ENCODE assay signal across 26 cellular contexts in genomic region chr14:77475432-77476115, GRCh38. TPM values are rescaled to one million over a fixed set of nuclear protein-coding genes. Genes with fewer than 3 reads are reported as not detected.
DNase-seq lines count a peak whose midpoint lies in the region; ATAC-seq and TF ChIP-seq lines count a peak whose summit lies in the region.
"Had no signal": no experiment of that assay in that cellular context is flagged by ENCODE, and none has a peak within 500 bp of the region (broad histone marks: within the 10 kb centered on the region; RNA-seq: fewer than 3 reads in every experiment).

No MANE protein-coding gene starts in this region.

- peaks cover 19% of the 10 kb centered on the region for H3K27me3 ChIP-seq in IMR-90 (ENCODE audit: control insufficient read depth, insufficient read depth, low read length)
- no peaks in the 10 kb centered on the region for H3K27me3 ChIP-seq in aorta (ENCODE audit: control insufficient read depth in 1 of 2, insufficient read depth in 2 of 2, low read length in 1 of 2)
- H3K27me3 ChIP-seq: BLaER1 treated with 17β-estradiol and CSF1 and Interleukin-3, amounts not matched to agents 10 nM and 100 nM had no signal

- no peaks in the 10 kb centered on the region for H3K27me3 Mint-ChIP-seq in natural killer cell treated with Interleukin-12 subunit alpha and Interleukin-12 subunit beta and Interleukin-15 and Interleukin-18, amount 100 ng/mL, for 72 hours
- H3K27me3 Mint-ChIP-seq in natural killer cell (ENCODE audit: low read depth in 2 of 2) (no peaks in the 10 kb centered on the region), type B pancreatic cell (peaks cover 6% of the 10 kb centered on the region)
- H3K27me3 Mint-ChIP-seq: CD4-positive, alpha-beta T cell; IgD-negative memory B cell had no signal

- no peak overlapping the region for H2BK120ac ChIP-seq in IMR-90 (ENCODE audit: low read depth, low read length)

- no peak overlapping the region for H3K4ac ChIP-seq in IMR-90 (ENCODE audit: low read depth, low read length)

- TF ChIP-seq POLR2A in IMR-90 (IDR thresholded peaks at IDR 0.05; ENCODE audit: low read depth, low read length), result no peak

- no peak overlapping the region for H3K9ac ChIP-seq in IMR-90 (ENCODE audit: low read depth, low read length)
- H3K9ac ChIP-seq: BLaER1 treated with 17β-estradiol and CSF1 and Interleukin-3, amounts not matched to agents 10 nM and 100 nM had no signal

- no peak overlapping the region for H3K27ac ChIP-seq in IMR-90 (ENCODE audit: insufficient read depth, low read length)
- no peak overlapping the region for H3K27ac ChIP-seq in aorta (ENCODE audit: low read depth in 1 of 2, low read length in 2 of 2)
- H3K27ac ChIP-seq: BLaER1 treated with 17β-estradiol and CSF1 and Interleukin-3, amounts not matched to agents 10 nM and 100 nM; PC-9 had no signal

- dilution Hi-C loops in IMR-90 (cut with HindIII; ENCODE audit: low sequenced_read_pairs, unreplicated experiment), result no loop called here

- intact Hi-C loops in natural killer cell (cut with micrococcal nuclease) (no loop called here), IMR-90 (cut with micrococcal nuclease) (no loop called here), aorta (cut with DNase I) (no loop called here)

- no TSS peak for BruUV-seq in IMR-90 (replicated peaks; lab: Mats Ljungman, UMichigan)

- H3K4me1 ChIP-seq in IMR-90 (ENCODE audit: control insufficient read depth, insufficient read depth, low read length) (no peaks in the 10 kb centered on the region), aorta (ENCODE audit: control insufficient read depth in 1 of 2, insufficient read depth in 2 of 2, low read length in 2 of 2) (no peaks in the 10 kb centered on the region)

- TF ChIP-seq RAD21 in IMR-90 (IDR thresholded peaks at IDR 0.05; ENCODE audit: low read length), result no peak

- H3K27ac Mint-ChIP-seq in natural killer cell treated with Interleukin-12 subunit alpha and Interleukin-12 subunit beta and Interleukin-15 and Interleukin-18, amount 100 ng/mL, for 72 hours, result no peak overlapping the region
- no peak overlapping the region for H3K27ac Mint-ChIP-seq in natural killer cell
- H3K27ac Mint-ChIP-seq in type B pancreatic cell, result no peak overlapping the region
- H3K27ac Mint-ChIP-seq: CD4-positive, alpha-beta T cell had no signal

- DNase-seq in natural killer cell treated with Interleukin-12 subunit alpha and Interleukin-12 subunit beta and Interleukin-15 and Interleukin-18, amount 100 ng/mL, for 72 hours (ENCODE audit: low spot score), result no peak
- DNase-seq in natural killer cell (no peak), IMR-90 (no peak), islet precursor cell (peak; percentile 43), aorta (no peak), type B pancreatic cell (ENCODE audit: extremely low spot score, unreplicated experiment) (no peak), ureter (ENCODE audit: low spot score) (no peak)
- DNase-seq: AML-193; CD4-positive, alpha-beta T cell; DMS79; EL; GDM1; NCI-H1048; NCI-H1417; NCI-H1694; NCI-H2029 treated with DMSO at 0.1 percent for 48 hours; NCI-H446 treated with DMSO at 0.1 percent for 48 hours; NCI-H526; PC-9; RPMI8226; SHP77 had no signal

- ATAC-seq in natural killer cell treated with Interleukin-12 subunit alpha and Interleukin-12 subunit beta and Interleukin-15 and Interleukin-18, amount 100 ng/mL, for 72 hours, result peak; percentile 8 to 37
- ATAC-seq in natural killer cell (no peak), IMR-90 (ENCODE audit: low read depth) (no peak), aorta (ENCODE audit: low FRiP score) (peak; percentile 34), GM21737 (IDR thresholded peaks at IDR 0.05; ENCODE audit: unreplicated experiment) (no peak)
- ATAC-seq: GM12878 had no signal

- H4K91ac ChIP-seq in IMR-90 (ENCODE audit: insufficient read depth, low read depth, low read length), result no peak overlapping the region

- H3K9me3 ChIP-seq in IMR-90 (ENCODE audit: control insufficient read depth, insufficient read depth, low read length), result no peaks in the 10 kb centered on the region
- no peaks in the 10 kb centered on the region for H3K9me3 ChIP-seq in aorta (ENCODE audit: control insufficient read depth, low read length)
- H3K9me3 ChIP-seq: BLaER1 treated with 17β-estradiol and CSF1 and Interleukin-3, amounts not matched to agents 10 nM and 100 nM had no signal

- TF ChIP-seq CTCF in natural killer cell (IDR thresholded peaks at IDR 0.05) (no peak), IMR-90 (conservative IDR thresholded peaks at IDR 0.05; ENCODE audit: low read depth, low read length) (no peak), type B pancreatic cell (conservative IDR thresholded peaks at IDR 0.05) (no peak)

- no peak overlapping the region for H3K18ac ChIP-seq in IMR-90 (ENCODE audit: low read depth, low read length)

- no peak overlapping the region for H4K5ac ChIP-seq in IMR-90 (ENCODE audit: low read depth, low read length)

- no peaks in the 10 kb centered on the region for H3K9me1 ChIP-seq in IMR-90 (ENCODE audit: insufficient read depth, low read length)

- H3K23ac ChIP-seq in IMR-90 (ENCODE audit: low read depth, low read length), result no peak overlapping the region

- H2AK5ac ChIP-seq in IMR-90 (ENCODE audit: low read depth, low read length), result no peak overlapping the region

- H3K4me3 ChIP-seq in IMR-90 (ENCODE audit: insufficient read depth, low read depth, low read length) (no peak overlapping the region), aorta (ENCODE audit: low read length in 2 of 2) (no peak overlapping the region)
- H3K4me3 ChIP-seq: BLaER1 treated with 17β-estradiol and CSF1 and Interleukin-3, amounts not matched to agents 10 nM and 100 nM; GM12878; PC-9 had no signal

- 82% methylated on average over 21 of the region's 35 CpGs; no CpG with 5 or more reads in 1 of the 2 experiments for WGBS in IMR-90 (ENCODE audit: extremely low coverage in 2 of 2, insufficient read length in 1 of 2), 2 experiments
- 87% methylated on average over 34 to 35 of the region's 35 CpGs for WGBS in aorta, 2 donors

- no peaks in the 10 kb centered on the region for H3K79me1 ChIP-seq in IMR-90 (ENCODE audit: low read depth in 1 of 2, low read length in 2 of 2)

- no peak overlapping the region for H2BK15ac ChIP-seq in IMR-90 (ENCODE audit: low read depth, low read length)

- no peaks in the 10 kb centered on the region for H3K36me3 ChIP-seq in IMR-90 (ENCODE audit: control insufficient read depth, insufficient read depth, low read length)
- H3K36me3 ChIP-seq in aorta (ENCODE audit: control insufficient read depth in 1 of 2, insufficient read depth in 2 of 2, low read length in 1 of 2), result no peaks in the 10 kb centered on the region
- H3K36me3 ChIP-seq: BLaER1 treated with 17β-estradiol and CSF1 and Interleukin-3, amounts not matched to agents 10 nM and 100 nM had no signal

- H3K4me2 ChIP-seq in IMR-90 (ENCODE audit: low read depth, low read length), result no peak overlapping the region
- H3K4me2 ChIP-seq: BLaER1 treated with 17β-estradiol and CSF1 and Interleukin-3, amounts not matched to agents 10 nM and 100 nM; PC-9 had no signal

- H2AK9ac ChIP-seq in IMR-90 (replicated peaks; ENCODE audit: low read depth, low read length, poor library complexity), result peak overlapping the region; percentile 42

- in situ Hi-C loops in IMR-90 (cut with MboI; ENCODE audit: low sequenced_read_pairs), result no loop called here

- no peaks in the 10 kb centered on the region for H3K4me1 Mint-ChIP-seq in natural killer cell treated with Interleukin-12 subunit alpha and Interleukin-12 subunit beta and Interleukin-15 and Interleukin-18, amount 100 ng/mL, for 72 hours (ENCODE audit: low read depth in 2 of 2)
- no peaks in the 10 kb centered on the region for H3K4me1 Mint-ChIP-seq in natural killer cell
- peaks cover 11% of the 10 kb centered on the region for H3K4me1 Mint-ChIP-seq in type B pancreatic cell (ENCODE audit: unreplicated experiment)
- H3K4me1 Mint-ChIP-seq: IgD-negative memory B cell had no signal

- H4K8ac ChIP-seq in IMR-90 (ENCODE audit: low read depth in 2 of 2, low read length in 2 of 2), result no peak overlapping the region

- POLR2A ChIA-PET in IMR-90 (lab: Charles Lee; ENCODE audit: unreplicated experiment), result no interaction called here

- no peak overlapping the region for H3K14ac ChIP-seq in IMR-90 (replicated peaks; ENCODE audit: low read depth, low read length)

- H4K20me1 ChIP-seq in IMR-90 (ENCODE audit: insufficient read depth, low read length), result no peaks in the 10 kb centered on the region; the same call in 1 of the 2 replicates

- H3K9me3 Mint-ChIP-seq in natural killer cell treated with Interleukin-12 subunit alpha and Interleukin-12 subunit beta and Interleukin-15 and Interleukin-18, amount 100 ng/mL, for 72 hours, result no peaks in the 10 kb centered on the region
- no peaks in the 10 kb centered on the region for H3K9me3 Mint-ChIP-seq in natural killer cell
- no peaks in the 10 kb centered on the region for H3K9me3 Mint-ChIP-seq in type B pancreatic cell
- H3K9me3 Mint-ChIP-seq: CD4-positive, alpha-beta T cell; IgD-negative memory B cell had no signal

- no peak overlapping the region for H2BK20ac ChIP-seq in IMR-90 (ENCODE audit: low read depth, low read length)

- no peaks in the 10 kb centered on the region for H3K36me3 Mint-ChIP-seq in natural killer cell treated with Interleukin-12 subunit alpha and Interleukin-12 subunit beta and Interleukin-15 and Interleukin-18, amount 100 ng/mL, for 72 hours
- no peaks in the 10 kb centered on the region for H3K36me3 Mint-ChIP-seq in natural killer cell
- H3K36me3 Mint-ChIP-seq in type B pancreatic cell, result no peaks in the 10 kb centered on the region
- H3K36me3 Mint-ChIP-seq: IgD-negative memory B cell had no signal

- no peak overlapping the region for H2AFZ ChIP-seq in IMR-90 (replicated peaks; ENCODE audit: low read length, poor library complexity)
- H2AFZ ChIP-seq: PC-9 had no signal

- CTCF ChIA-PET in IMR-90 (lab: Yijun Ruan, JAX), result no interaction called here

- no peak overlapping the region for H2BK5ac ChIP-seq in IMR-90 (ENCODE audit: low read depth, low read length, poor library complexity, severe bottlenecking)

- no peak overlapping the region for H3K56ac ChIP-seq in IMR-90 (ENCODE audit: extremely low read depth, insufficient read depth, low read length)

- H3K4me3 Mint-ChIP-seq in natural killer cell treated with Interleukin-12 subunit alpha and Interleukin-12 subunit beta and Interleukin-15 and Interleukin-18, amount 100 ng/mL, for 72 hours, result no peak overlapping the region
- H3K4me3 Mint-ChIP-seq in natural killer cell (no peak overlapping the region), type B pancreatic cell (no peak overlapping the region)
- H3K4me3 Mint-ChIP-seq: CD4-positive, alpha-beta T cell; IgD-negative memory B cell had no signal

RNA-seq across cellular contexts. Expression of gene AHSA1, which starts 17.7 kb away (rescaled TPM):
- total RNA-seq in natural killer cell treated with Interleukin-12 subunit alpha and Interleukin-12 subunit beta and Interleukin-15 and Interleukin-18, amount 100 ng/mL, for 72 hours, result 100 to 1,000 TPM; 214 to 245 TPM
- total RNA-seq in natural killer cell (100 to 1,000 TPM in 1 of 3 donors, 10 to 100 TPM in 2; 70.4 to 101 (median 94.3) TPM), IMR-90 (2012; rRNA removed) (152 and 166 TPM in 2 replicates), aorta (100 to 1,000 TPM in 1 of 2 donors, 10 to 100 TPM in 1; 66.5 to 110 TPM), type B pancreatic cell (ENCODE audit: low replicate concordance) (202 and 204 TPM in 2 replicates), ureter (131 TPM)
- polyA plus RNA-seq in IMR-90 (2012; rRNA removed) (190 and 252 TPM in 2 replicates), aorta (10 to 100 TPM; 77.2 to 93.7 TPM)
- 97.8 and 134 TPM in 2 replicates for polyA plus RNA-seq in IMR-90 (2012; cell fraction: cytosol; rRNA removed)
- 42.3 and 94.5 TPM in 2 replicates for polyA plus RNA-seq in IMR-90 (2012; cell fraction: nucleus; rRNA removed; ENCODE audit: low replicate concordance)

RNA-seq across cellular contexts. Expression of gene VIPAS39, which starts 18.2 kb away (rescaled TPM):
- total RNA-seq in natural killer cell treated with Interleukin-12 subunit alpha and Interleukin-12 subunit beta and Interleukin-15 and Interleukin-18, amount 100 ng/mL, for 72 hours, result 10 to 100 TPM; 19.0 to 22.0 TPM
- 10 to 100 TPM; 11.2 to 14.4 (median 13.0) TPM for total RNA-seq in natural killer cell
- 32.2 and 43.0 TPM in 2 replicates for total RNA-seq in IMR-90 (2012; rRNA removed)
- polyA plus RNA-seq in IMR-90 (2012; rRNA removed), result 17.2 and 19.0 TPM in 2 replicates
- polyA plus RNA-seq in IMR-90 (2012; cell fraction: cytosol; rRNA removed), result 7.5 and 11.2 TPM in 2 replicates
- 6.8 and 34.7 TPM in 2 replicates for polyA plus RNA-seq in IMR-90 (2012; cell fraction: nucleus; rRNA removed; ENCODE audit: low replicate concordance)
- total RNA-seq in aorta, result 10 to 100 TPM; 13.4 to 17.0 TPM
- 10 to 100 TPM in 1 of 2 donors, 1 to 10 TPM in 1; 6.1 to 17.3 TPM for polyA plus RNA-seq in aorta
- 24.0 and 25.0 TPM in 2 replicates for total RNA-seq in type B pancreatic cell (ENCODE audit: low replicate concordance)
- 18.2 TPM for total RNA-seq in ureter

RNA-seq across cellular contexts. Expression of gene ISM2, which starts 23.0 kb away (rescaled TPM):
- under 1 TPM; 0.14 to 0.36 TPM for total RNA-seq in natural killer cell treated with Interleukin-12 subunit alpha and Interleukin-12 subunit beta and Interleukin-15 and Interleukin-18, amount 100 ng/mL, for 72 hours
- total RNA-seq in natural killer cell, result not detected
- under 0.01 TPM in 2 replicates for total RNA-seq in IMR-90 (2012; rRNA removed)
- 0.12 and 0.19 TPM in 2 replicates for polyA plus RNA-seq in IMR-90 (2012; rRNA removed)
- polyA plus RNA-seq in IMR-90 (2012; cell fraction: cytosol; rRNA removed), result 0.07 and 0.11 TPM in 2 replicates
- 0.14 and 0.16 TPM in 2 replicates for polyA plus RNA-seq in IMR-90 (2012; cell fraction: nucleus; rRNA removed; ENCODE audit: low replicate concordance)
- total RNA-seq in aorta, result under 1 TPM in 1 of 2 donors, not detected in 1; 0.39 TPM
- polyA plus RNA-seq in aorta, result not detected
- 0.46 and 1.2 TPM in 2 replicates for total RNA-seq in type B pancreatic cell (ENCODE audit: low replicate concordance)
- total RNA-seq in ureter, result 3.5 TPM
- total RNA-seq: CD4-positive, alpha-beta T cell; GM12878; PC-9 had no signal
- polyA plus RNA-seq: AG04450, IgD-negative memory B cell had no signal

RNA-seq across cellular contexts. Expression of gene NOXRED1, which starts 52.3 kb away (rescaled TPM):
- total RNA-seq in natural killer cell treated with Interleukin-12 subunit alpha and Interleukin-12 subunit beta and Interleukin-15 and Interleukin-18, amount 100 ng/mL, for 72 hours, result 1 to 10 TPM in 1 of 2 donors, under 1 TPM in 1; 0.45 to 1.3 TPM
- total RNA-seq in natural killer cell (under 1 TPM; 0.25 to 0.52 (median 0.40) TPM), IMR-90 (2012; rRNA removed) (under 0.01 TPM in 2 replicates), aorta (1 to 10 TPM in 1 of 2 donors, under 1 TPM in 1; 0.32 to 1.0 TPM), type B pancreatic cell (ENCODE audit: low replicate concordance) (0.46 and 0.57 TPM in 2 replicates), ureter (1.7 TPM)
- polyA plus RNA-seq in IMR-90 (2012; rRNA removed) (0.06 and 0.14 TPM in 2 replicates), aorta (under 1 TPM in 1 of 2 donors, not detected in 1; 0.13 TPM)
- not detected in 2 replicates for polyA plus RNA-seq in IMR-90 (2012; cell fraction: cytosol; rRNA removed)
- 0.20 and 0.47 TPM in 2 replicates for polyA plus RNA-seq in IMR-90 (2012; cell fraction: nucleus; rRNA removed; ENCODE audit: low replicate concordance)

Comparison
In these comparisons a context has a peak if more than half of its experiments do, and no peak if none do; other contexts are left out.
1. ATAC-seq: peak in natural killer cell treated with Interleukin-12 subunit alpha and Interleukin-12 subunit beta and Interleukin-15 and Interleukin-18, amount 100 ng/mL, for 72 hours (2 of 2) and aorta (single experiment); none in natural killer cell (0 of 3), IMR-90 (single experiment) and GM21737 (single experiment).